In the genomic region with DNA sequence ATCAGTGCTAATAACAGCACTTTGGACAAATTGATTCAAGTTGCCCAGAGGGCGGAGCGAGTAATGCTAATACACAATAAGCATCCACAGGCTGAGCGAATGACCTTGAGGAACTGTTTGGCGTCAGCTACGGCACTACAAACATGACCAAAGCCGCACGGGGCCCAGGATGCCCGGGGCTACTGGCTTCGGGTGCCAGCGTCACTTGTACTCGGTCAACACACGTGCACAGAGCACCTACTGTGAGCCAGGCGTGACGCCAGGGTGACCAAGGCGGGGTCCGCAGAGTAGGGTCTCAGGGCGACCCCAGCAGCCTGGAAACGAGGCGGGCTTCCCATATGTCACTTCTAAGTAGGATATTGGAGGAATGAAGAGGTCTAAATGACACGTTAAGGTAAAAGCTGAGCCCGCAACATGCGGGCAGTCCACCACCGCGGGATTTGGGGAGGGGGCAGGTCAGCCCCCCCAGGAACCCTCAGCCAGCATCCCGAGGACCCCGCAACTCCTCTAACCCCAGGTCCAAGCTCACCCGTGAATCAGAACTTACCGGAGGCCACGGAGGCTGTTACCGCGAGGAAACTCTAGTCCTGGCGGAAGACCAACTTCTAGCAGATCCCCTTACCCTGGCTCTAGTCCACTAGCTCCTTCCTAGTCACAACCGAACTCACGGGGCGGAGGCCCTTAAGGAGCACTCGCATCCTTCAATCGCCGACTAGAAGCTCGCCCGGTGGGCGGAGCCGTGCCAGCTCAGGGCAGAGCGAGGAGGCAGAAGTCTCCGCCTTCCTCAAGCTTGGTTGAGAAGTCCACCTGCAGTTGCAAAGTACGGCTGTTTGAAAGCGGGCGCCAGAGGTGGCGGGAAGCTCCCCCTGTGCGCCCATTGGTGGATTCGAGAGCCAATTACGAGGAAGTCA, we compare ENCODE assay signal across 1 cellular context.
TF ChIP-seq lines count a peak whose summit lies in the region.

A gene with protein sequence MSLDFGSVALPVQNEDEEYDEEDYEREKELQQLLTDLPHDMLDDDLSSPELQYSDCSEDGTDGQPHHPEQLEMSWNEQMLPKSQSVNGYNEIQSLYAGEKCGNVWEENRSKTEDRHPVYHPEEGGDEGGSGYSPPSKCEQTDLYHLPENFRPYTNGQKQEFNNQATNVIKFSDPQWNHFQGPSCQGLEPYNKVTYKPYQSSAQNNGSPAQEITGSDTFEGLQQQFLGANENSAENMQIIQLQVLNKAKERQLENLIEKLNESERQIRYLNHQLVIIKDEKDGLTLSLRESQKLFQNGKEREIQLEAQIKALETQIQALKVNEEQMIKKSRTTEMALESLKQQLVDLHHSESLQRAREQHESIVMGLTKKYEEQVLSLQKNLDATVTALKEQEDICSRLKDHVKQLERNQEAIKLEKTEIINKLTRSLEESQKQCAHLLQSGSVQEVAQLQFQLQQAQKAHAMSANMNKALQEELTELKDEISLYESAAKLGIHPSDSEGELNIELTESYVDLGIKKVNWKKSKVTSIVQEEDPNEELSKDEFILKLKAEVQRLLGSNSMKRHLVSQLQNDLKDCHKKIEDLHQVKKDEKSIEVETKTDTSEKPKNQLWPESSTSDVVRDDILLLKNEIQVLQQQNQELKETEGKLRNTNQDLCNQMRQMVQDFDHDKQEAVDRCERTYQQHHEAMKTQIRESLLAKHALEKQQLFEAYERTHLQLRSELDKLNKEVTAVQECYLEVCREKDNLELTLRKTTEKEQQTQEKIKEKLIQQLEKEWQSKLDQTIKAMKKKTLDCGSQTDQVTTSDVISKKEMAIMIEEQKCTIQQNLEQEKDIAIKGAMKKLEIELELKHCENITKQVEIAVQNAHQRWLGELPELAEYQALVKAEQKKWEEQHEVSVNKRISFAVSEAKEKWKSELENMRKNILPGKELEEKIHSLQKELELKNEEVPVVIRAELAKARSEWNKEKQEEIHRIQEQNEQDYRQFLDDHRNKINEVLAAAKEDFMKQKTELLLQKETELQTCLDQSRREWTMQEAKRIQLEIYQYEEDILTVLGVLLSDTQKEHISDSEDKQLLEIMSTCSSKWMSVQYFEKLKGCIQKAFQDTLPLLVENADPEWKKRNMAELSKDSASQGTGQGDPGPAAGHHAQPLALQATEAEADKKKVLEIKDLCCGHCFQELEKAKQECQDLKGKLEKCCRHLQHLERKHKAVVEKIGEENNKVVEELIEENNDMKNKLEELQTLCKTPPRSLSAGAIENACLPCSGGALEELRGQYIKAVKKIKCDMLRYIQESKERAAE (N-terminal part only) (minus strand): TSS at position 656 of the 911 bp plus-strand sequence. CDS start 5,420 bp downstream, outside the sequence.

TF ChIP-seq in A549, 52 proteins besides CTCF, POLR2A, EP300 and RAD21 (continued from another document):
- TF ChIP-seq, protein P1, sequence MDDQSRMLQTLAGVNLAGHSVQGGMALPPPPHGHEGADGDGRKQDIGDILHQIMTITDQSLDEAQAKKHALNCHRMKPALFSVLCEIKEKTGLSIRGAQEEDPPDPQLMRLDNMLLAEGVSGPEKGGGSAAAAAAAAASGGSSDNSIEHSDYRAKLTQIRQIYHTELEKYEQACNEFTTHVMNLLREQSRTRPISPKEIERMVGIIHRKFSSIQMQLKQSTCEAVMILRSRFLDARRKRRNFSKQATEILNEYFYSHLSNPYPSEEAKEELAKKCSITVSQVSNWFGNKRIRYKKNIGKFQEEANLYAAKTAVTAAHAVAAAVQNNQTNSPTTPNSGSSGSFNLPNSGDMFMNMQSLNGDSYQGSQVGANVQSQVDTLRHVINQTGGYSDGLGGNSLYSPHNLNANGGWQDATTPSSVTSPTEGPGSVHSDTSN (IDR thresholded peaks at IDR 0.05), result peak; percentile 78
- no peak for TF ChIP-seq RFX5 (IDR thresholded peaks at IDR 0.05)
- no peak for TF ChIP-seq CHD4 (IDR thresholded peaks at IDR 0.05; ENCODE audit: borderline replicate concordance)
- 0 out of 5 replicates have a peak, but pooled peaks of 1 of the 2 experiments have one; percentile 37 for TF ChIP-seq JUN (IDR thresholded peaks at IDR 0.05)
- TF ChIP-seq HEYL (CRISPR knock-in tag; IDR thresholded peaks at IDR 0.05), result no peak
- TF ChIP-seq, protein P2, sequence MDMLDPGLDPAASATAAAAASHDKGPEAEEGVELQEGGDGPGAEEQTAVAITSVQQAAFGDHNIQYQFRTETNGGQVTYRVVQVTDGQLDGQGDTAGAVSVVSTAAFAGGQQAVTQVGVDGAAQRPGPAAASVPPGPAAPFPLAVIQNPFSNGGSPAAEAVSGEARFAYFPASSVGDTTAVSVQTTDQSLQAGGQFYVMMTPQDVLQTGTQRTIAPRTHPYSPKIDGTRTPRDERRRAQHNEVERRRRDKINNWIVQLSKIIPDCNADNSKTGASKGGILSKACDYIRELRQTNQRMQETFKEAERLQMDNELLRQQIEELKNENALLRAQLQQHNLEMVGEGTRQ (IDR thresholded peaks at IDR 0.05), result no peak
- TF ChIP-seq ZC3H11A (IDR thresholded peaks at IDR 0.05), result no peak
